In genomic region chr11:134008593-134008992, GRCh38 we compare ENCODE assay signal across 11 cellular contexts. TPM values are rescaled to one million over a fixed set of nuclear protein-coding genes. Genes with fewer than 3 reads are reported as not detected.
DNase-seq lines count a peak whose midpoint lies in the region; ATAC-seq and TF ChIP-seq lines count a peak whose summit lies in the region.
"Had no signal": no experiment of that assay in that cellular context is flagged by ENCODE, and none has a peak within 500 bp of the region (broad histone marks: within the 10 kb centered on the region; RNA-seq: fewer than 3 reads in every experiment).

No MANE protein-coding gene starts in this region.

- no peaks in the 10 kb centered on the region for H3K9me2 ChIP-seq in OCI-LY7 (ENCODE audit: insufficient read depth, low read length)

- in situ Hi-C loops in G401 (cut with HindIII; ENCODE audit: low sequenced_read_pairs) = no loop called here

- H4K20me1 ChIP-seq in OCI-LY7 (ENCODE audit: insufficient read depth, low read length) = no peaks in the 10 kb centered on the region

- H3K4ac ChIP-seq in mesendoderm (ENCODE audit: low read depth, low read length) = no peak overlapping the region

- no peak overlapping the region for H4K8ac ChIP-seq in mesendoderm (ENCODE audit: low read depth, low read length)

- no CpG with 5 or more reads among the region's 4 CpGs for WGBS in mesendoderm (ENCODE audit: extremely low coverage, insufficient coverage, low lambda C conversion rate)

- H3K79me1 ChIP-seq in mesendoderm (ENCODE audit: low read length) = no peaks in the 10 kb centered on the region

- no peak overlapping the region for H2BK120ac ChIP-seq in mesendoderm (ENCODE audit: low read depth, low read length)

- H3K27ac ChIP-seq in HEK293 (ENCODE audit: extremely low read depth, low read depth, low read length) (no peak overlapping the region), OCI-LY7 (ENCODE audit: low read depth, low read length, poor library complexity, severe bottlenecking) (no peak overlapping the region), mesendoderm (ENCODE audit: low read depth, low read length) (no peak overlapping the region), vagina (no peak overlapping the region)

- POLR2A ChIA-PET in HEK293 (lab: Yijun Ruan, JAX) = no interaction called here
- POLR2A ChIA-PET in OCI-LY7 (lab: Charles Lee) = interaction anchor here (0.7 kb wide), 1 partner anchor 45 kb away, joined by 3 read pairs; no protein-coding TSS in a partner anchor

- H3K4me2 ChIP-seq in OCI-LY7 (ENCODE audit: low read length) (peak overlapping the region; percentile 23; the same call in 1 of the 2 replicates), mesendoderm (ENCODE audit: low read length) (no peak overlapping the region)

- no peaks in the 10 kb centered on the region for H3K36me3 ChIP-seq in HEK293 (ENCODE audit: control insufficient read depth in 2 of 2, insufficient read depth in 1 of 2, low read length in 2 of 2)
- no peaks in the 10 kb centered on the region for H3K36me3 ChIP-seq in OCI-LY7 (ENCODE audit: insufficient read depth, low read length)
- no peaks in the 10 kb centered on the region for H3K36me3 ChIP-seq in mesendoderm (ENCODE audit: control insufficient read depth, insufficient read depth, low read length)
- no peaks in the 10 kb centered on the region for H3K36me3 ChIP-seq in vagina

- H3K9me3 ChIP-seq in HEK293 (ENCODE audit: control insufficient read depth, insufficient read depth, low read depth, low read length) (no peaks in the 10 kb centered on the region), OCI-LY7 (ENCODE audit: low read length) (no peaks in the 10 kb centered on the region), vagina (no peaks in the 10 kb centered on the region)

- no peak for TF ChIP-seq POLR2A in vagina (IDR thresholded peaks at IDR 0.05)

- no peak overlapping the region for H2BK5ac ChIP-seq in mesendoderm (ENCODE audit: low read length)

- CTCF ChIA-PET in HEK293 (lab: Yijun Ruan, JAX) = interaction anchor here (0.6 kb wide), 1 partner anchor 38 kb away, joined by 3 read pairs; no protein-coding TSS in a partner anchor
- CTCF ChIA-PET in OCI-LY7 (lab: Charles Lee; ENCODE audit: unreplicated experiment) = no interaction called here

- H3K79me2 ChIP-seq in OCI-LY7 (ENCODE audit: insufficient read depth, low read depth, low read length) (no peaks in the 10 kb centered on the region), mesendoderm (ENCODE audit: control insufficient read depth, insufficient read depth, low read length) (no peaks in the 10 kb centered on the region)

- no peak overlapping the region for H3K56ac ChIP-seq in mesendoderm (ENCODE audit: low read length)

- H3K23ac ChIP-seq in mesendoderm (ENCODE audit: low read length) = no peak overlapping the region

- no peak overlapping the region for H3K9ac ChIP-seq in mesendoderm (ENCODE audit: low read length)

- no peak overlapping the region for H2AK5ac ChIP-seq in mesendoderm (ENCODE audit: low read length)

- no TSS peak for BruUV-seq in OCI-LY7 (replicated peaks; lab: Mats Ljungman, UMichigan)

- no peak overlapping the region for H3K4me3 ChIP-seq in HEK293 (ENCODE audit: low read depth, low read length)
- H3K4me3 ChIP-seq in OCI-LY7 (ENCODE audit: low read depth, low read length, poor library complexity, severe bottlenecking) = no peak overlapping the region
- H3K4me3 ChIP-seq in mesendoderm (ENCODE audit: low read length) = no peak overlapping the region
- no peak overlapping the region for H3K4me3 ChIP-seq in vagina

- no peak overlapping the region for H2AFZ ChIP-seq in OCI-LY7 (ENCODE audit: low read length)

- DNase-seq in OCI-LY7 (ENCODE audit: low spot score) (peak; percentile 6), mesendoderm (peak; percentile 89), NCI-H1417 (lab: John Stamatoyannopoulos, UW) (no peak), vagina (ENCODE audit: extremely low spot score in 2 of 2) (no peak), G401 (ENCODE audit: low spot score) (no peak)
- DNase-seq: activated CD4-positive, alpha-beta T cell treated with anti-CD3 and anti-CD28 coated beads for 48 hours; CD4-positive, alpha-beta T cell; NCI-H1930 had no signal

- TF ChIP-seq CTCF in HEK293 (tag by site-specific recombination; IDR thresholded peaks at IDR 0.05) (no peak), OCI-LY7 (conservative IDR thresholded peaks at IDR 0.05; ENCODE audit: low read length) (no peak), vagina (IDR thresholded peaks at IDR 0.05) (no peak)

- H3K27me3 ChIP-seq in mesendoderm (ENCODE audit: insufficient read depth, low read length, poor library complexity) (no peaks in the 10 kb centered on the region), vagina (no peaks in the 10 kb centered on the region)

- ATAC-seq in GM18511 (IDR thresholded peaks at IDR 0.05; ENCODE audit: unreplicated experiment) (peak; percentile 56), HG02938 (IDR thresholded peaks at IDR 0.05; ENCODE audit: unreplicated experiment) (no peak)

- H2BK15ac ChIP-seq in mesendoderm (replicated peaks; ENCODE audit: low read depth) = no peak overlapping the region

- H4K5ac ChIP-seq in mesendoderm (ENCODE audit: low read length) = no peak overlapping the region

- H3K4me1 ChIP-seq in HEK293 (ENCODE audit: control insufficient read depth, insufficient read depth, low read length) (no peaks in the 10 kb centered on the region), OCI-LY7 (ENCODE audit: insufficient read depth, low read length, poor library complexity, severe bottlenecking) (no peaks in the 10 kb centered on the region), mesendoderm (ENCODE audit: control insufficient read depth, low read depth, low read length) (peaks cover 8% of the 10 kb centered on the region), vagina (peaks cover 5% of the 10 kb centered on the region)

- H3K18ac ChIP-seq in mesendoderm (ENCODE audit: low read length) = no peak overlapping the region

- intact Hi-C loops in OCI-LY7 (cut with micrococcal nuclease; ENCODE audit: unreplicated experiment) (no loop called here), vagina (cut with DNase I) (no loop called here)

TF ChIP-seq in HEK293, 187 proteins besides CTCF, POLR2A, EP300 and RAD21 (continues in another document):
- no peak for TF ChIP-seq ZNF341 (tag by site-specific recombination; IDR thresholded peaks at IDR 0.05; ENCODE audit: low read depth)
- no peak for TF ChIP-seq ZNF221 (tag by site-specific recombination; IDR thresholded peaks at IDR 0.05; ENCODE audit: borderline replicate concordance)
- TF ChIP-seq ZNF37A (tag by site-specific recombination; IDR thresholded peaks at IDR 0.05) = no peak
- 0 out of 2 replicates have a peak, but pooled peaks have one; percentile 35 for TF ChIP-seq ZNF600 (tag by site-specific recombination; IDR thresholded peaks at IDR 0.05)
- no peak for TF ChIP-seq ZNF501 (tag by site-specific recombination; IDR thresholded peaks at IDR 0.05)
- no peak for TF ChIP-seq GLI4 (tag by site-specific recombination; IDR thresholded peaks at IDR 0.05)
- TF ChIP-seq ZNF335 (tag by site-specific recombination; conservative IDR thresholded peaks at IDR 0.05) = no peak
- TF ChIP-seq, protein P1, sequence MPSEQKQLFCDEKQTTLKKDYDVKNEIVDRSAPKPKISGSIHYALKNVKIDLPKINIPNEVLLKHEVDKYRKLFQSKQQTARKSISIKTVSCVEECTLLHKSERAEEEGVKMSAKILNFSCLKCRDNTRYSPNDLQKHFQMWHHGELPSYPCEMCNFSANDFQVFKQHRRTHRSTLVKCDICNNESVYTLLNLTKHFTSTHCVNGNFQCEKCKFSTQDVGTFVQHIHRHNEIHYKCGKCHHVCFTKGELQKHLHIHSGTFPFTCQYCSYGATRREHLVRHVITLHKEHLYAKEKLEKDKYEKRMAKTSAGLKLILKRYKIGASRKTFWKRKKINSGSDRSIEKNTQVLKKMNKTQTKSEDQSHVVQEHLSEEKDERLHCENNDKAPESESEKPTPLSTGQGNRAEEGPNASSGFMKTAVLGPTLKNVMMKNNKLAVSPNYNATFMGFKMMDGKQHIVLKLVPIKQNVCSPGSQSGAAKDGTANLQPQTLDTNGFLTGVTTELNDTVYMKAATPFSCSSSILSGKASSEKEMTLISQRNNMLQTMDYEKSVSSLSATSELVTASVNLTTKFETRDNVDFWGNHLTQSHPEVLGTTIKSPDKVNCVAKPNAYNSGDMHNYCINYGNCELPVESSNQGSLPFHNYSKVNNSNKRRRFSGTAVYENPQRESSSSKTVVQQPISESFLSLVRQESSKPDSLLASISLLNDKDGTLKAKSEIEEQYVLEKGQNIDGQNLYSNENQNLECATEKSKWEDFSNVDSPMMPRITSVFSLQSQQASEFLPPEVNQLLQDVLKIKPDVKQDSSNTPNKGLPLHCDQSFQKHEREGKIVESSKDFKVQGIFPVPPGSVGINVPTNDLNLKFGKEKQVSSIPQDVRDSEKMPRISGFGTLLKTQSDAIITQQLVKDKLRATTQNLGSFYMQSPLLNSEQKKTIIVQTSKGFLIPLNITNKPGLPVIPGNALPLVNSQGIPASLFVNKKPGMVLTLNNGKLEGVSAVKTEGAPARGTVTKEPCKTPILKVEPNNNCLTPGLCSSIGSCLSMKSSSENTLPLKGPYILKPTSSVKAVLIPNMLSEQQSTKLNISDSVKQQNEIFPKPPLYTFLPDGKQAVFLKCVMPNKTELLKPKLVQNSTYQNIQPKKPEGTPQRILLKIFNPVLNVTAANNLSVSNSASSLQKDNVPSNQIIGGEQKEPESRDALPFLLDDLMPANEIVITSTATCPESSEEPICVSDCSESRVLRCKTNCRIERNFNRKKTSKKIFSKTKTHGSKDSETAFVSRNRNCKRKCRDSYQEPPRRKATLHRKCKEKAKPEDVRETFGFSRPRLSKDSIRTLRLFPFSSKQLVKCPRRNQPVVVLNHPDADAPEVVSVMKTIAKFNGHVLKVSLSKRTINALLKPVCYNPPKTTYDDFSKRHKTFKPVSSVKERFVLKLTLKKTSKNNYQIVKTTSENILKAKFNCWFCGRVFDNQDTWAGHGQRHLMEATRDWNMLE (tag by site-specific recombination; conservative IDR thresholded peaks at IDR 0.05; ENCODE audit: low read depth) = no peak
- TF ChIP-seq ZNF354C (tag by site-specific recombination; IDR thresholded peaks at IDR 0.05; ENCODE audit: borderline replicate concordance, low read depth) = no peak
- no peak for TF ChIP-seq ZNF23 (tag by site-specific recombination; IDR thresholded peaks at IDR 0.05; ENCODE audit: borderline replicate concordance)
- TF ChIP-seq BCL11A (tag by site-specific recombination; IDR thresholded peaks at IDR 0.05; ENCODE audit: low read depth) = no peak
- TF ChIP-seq ZNF394 (tag by site-specific recombination; IDR thresholded peaks at IDR 0.05; ENCODE audit: borderline replicate concordance) = peak; percentile 44; the same call in 1 of the 2 replicates
- no peak for TF ChIP-seq ZNF776 (tag by site-specific recombination; IDR thresholded peaks at IDR 0.05; ENCODE audit: borderline replicate concordance)

RNA-seq across cellular contexts. Expression of gene IGSF9B, which starts 51.8 kb away (rescaled TPM):
- total RNA-seq in OCI-LY7 (2014; rRNA removed; shearing (Covaris generic)) = 0.36 and 0.95 TPM in 2 replicates
- total RNA-seq in OCI-LY7 (2022) (2.8 and 3.4 TPM in 2 replicates), vagina (10.1 TPM)
- 8.4 TPM for polyA plus RNA-seq in mesendoderm (2013, experiment 1 of 2)
- polyA plus RNA-seq in mesendoderm (2013, experiment 2 of 2) = 7.0 TPM
- 0.51 and 0.74 TPM in 2 replicates for total RNA-seq in G401 (2014; rRNA removed; shearing (Covaris generic))

Comparison
In these comparisons a context has a peak if more than half of its experiments do, and no peak if none do; other contexts are left out.
1. DNase-seq: peak in OCI-LY7 (single experiment) and mesendoderm (single experiment); none in NCI-H1417 (0 of 3), vagina (0 of 2) and G401 (single experiment).